Comparison of ENCODE assay signal across 8 cellular contexts in genomic region chr16:1812732-1813163, GRCh38.
DNase-seq lines count a peak whose midpoint lies in the region; ATAC-seq and TF ChIP-seq lines count a peak whose summit lies in the region.

No MANE protein-coding gene starts in this region.

- no peaks in the 10 kb centered on the region for H3K9me2 ChIP-seq in MM.1S (replicated peaks; ENCODE audit: insufficient read depth, low read length)

- DNase-seq in GM03348 (ENCODE audit: low spot score) = peak; percentile 88
- peak; percentile 34 to 47 for DNase-seq in NCI-H1930 (lab: John Stamatoyannopoulos, UW)
- peak; percentile 79 for DNase-seq in activated CD4-positive, alpha-beta T cell treated with anti-CD3 and anti-CD28 coated beads for 48 hours
- DNase-seq in ecto neural progenitor cell (ENCODE audit: low spot score) = peak; percentile 66
- peak; percentile 40 for DNase-seq in middle frontal gyrus (ENCODE audit: extremely low spot score, low spot score)
- peak; percentile 67 for DNase-seq in stimulated activated naive CD8-positive, alpha-beta T cell treated with anti-CD3 and anti-CD28 coated beads, Interleukin-15, Interleukin-2, amounts not matched to agents 100 U/mL and 50 U/mL, for 24 hours
- DNase-seq in MM.1S = no peak

- H3K4me3 ChIP-seq in MM.1S (ENCODE audit: low read length) = no peak overlapping the region

- no peaks in the 10 kb centered on the region for H3K9me3 ChIP-seq in MM.1S (replicated peaks; ENCODE audit: insufficient read depth, low read length)

- no peaks in the 10 kb centered on the region for H3K27me3 ChIP-seq in MM.1S (replicated peaks; ENCODE audit: insufficient read depth, low read length)

- no peaks in the 10 kb centered on the region for H4K20me1 ChIP-seq in MM.1S (ENCODE audit: insufficient read depth, low read length)

- no peak overlapping the region for H3K9ac ChIP-seq in MM.1S (ENCODE audit: low read length)

- no peak overlapping the region for H3K4me2 ChIP-seq in MM.1S (ENCODE audit: low read depth, low read length)

- no peaks in the 10 kb centered on the region for H3F3A ChIP-seq in MM.1S (ENCODE audit: insufficient read depth, low read length)

- no peaks in the 10 kb centered on the region for H3K36me3 ChIP-seq in MM.1S (replicated peaks; ENCODE audit: insufficient read depth, low read length)

- ATAC-seq in stimulated activated naive CD8-positive, alpha-beta T cell treated with anti-CD3 and anti-CD28 coated beads, Interleukin-15, Interleukin-2, amounts not matched to agents 100 U/mL and 50 U/mL, for 24 hours = peak; percentile 75
- ATAC-seq in HG02623 (IDR thresholded peaks at IDR 0.05; ENCODE audit: unreplicated experiment) = no peak

- TF ChIP-seq CTCF in MM.1S (IDR thresholded peaks at IDR 0.05; ENCODE audit: low read length) = no peak

- no peak overlapping the region for H3K27ac ChIP-seq in MM.1S (ENCODE audit: low read length)

- H3K4me1 ChIP-seq in MM.1S (ENCODE audit: low read length) = no peaks in the 10 kb centered on the region

- no peak overlapping the region for H2AFZ ChIP-seq in MM.1S (ENCODE audit: low read length)

- peaks cover 6% of the 10 kb centered on the region; the same call in 1 of the 2 replicates for H3K79me2 ChIP-seq in MM.1S (ENCODE audit: low read length)
